In genomic region chr20:47089151-47089550, GRCh38 we compare ENCODE assay signal across 37 cellular contexts.
"Had no signal": no experiment of that assay in that cellular context is flagged by ENCODE, and none has a peak within 500 bp of the region (broad histone marks: within the 10 kb centered on the region; RNA-seq: fewer than 3 reads in every experiment).

No MANE protein-coding gene starts in this region.

- H3K4me1 Mint-ChIP-seq: activated B cell treated with CpG ODN at 0.5 μM for 24 hours; activated CD4-positive, alpha-beta T cell treated with anti-CD3 and anti-CD28 coated beads, Interleukin-2, amount 10 ng/mL, durations not matched to agents 24 days and 14 days; activated naive CD8-positive, alpha-beta T cell treated with anti-CD3 and anti-CD28 coated beads for 36 hours; activated T-helper 17 cell treated with anti-CD3 and anti-CD28 coated beads, Interleukin-2, amount 50 U/mL, for 72 hours had no signal

- H3K36me3 ChIP-seq: adrenal gland, brain microvascular endothelial cell, breast epithelium had no signal

- ATAC-seq: activated CD8-positive, alpha-beta T cell treated with anti-CD3 and anti-CD28 coated beads for 36 hours; activated naive CD4-positive, alpha-beta T cell treated with anti-CD3 and anti-CD28 coated beads, Interleukin-2, amount 50 U/mL, for 72 hours; activated T-cell treated with anti-CD3 and anti-CD28 coated beads, Interleukin-2, amount 50 U/mL, for 4 hours; activated T-cell treated with anti-CD3 and anti-CD28 coated beads, Interleukin-2, amount 50 U/mL, for 72 hours; activated T-helper 17 cell treated with anti-CD3 and anti-CD28 coated beads, Interleukin-2, amount 50 U/mL, for 72 hours; body of pancreas had no signal

- FAIRE-seq: astrocyte, TTC549 had no signal

- H3K9me3 ChIP-seq: adrenal gland, body of pancreas, breast epithelium had no signal

- DNase-seq: activated B cell treated with CpG ODN at 0.5 μM for 24 hours; activated CD4-positive, alpha-beta memory T cell treated with anti-CD3 and anti-CD28 coated beads for 36 hours; activated CD4-positive, alpha-beta T cell treated with anti-CD3 and anti-CD28 coated beads for 4 hours; activated CD4-positive, alpha-beta T cell treated with anti-CD3 and anti-CD28 coated beads, Interleukin-2, amount 10 ng/mL, durations not matched to agents 24 days and 14 days; activated CD4-positive, alpha-beta T cell treated with anti-CD3 and anti-CD28 coated beads, Interleukin-2, amount 50 U/mL, for 1 hour; activated CD4-positive, alpha-beta T cell treated with anti-CD3 and anti-CD28 coated beads, Interleukin-2, amount 50 U/mL, for 4 hours; activated CD4-positive, CD25-positive, alpha-beta regulatory T cell treated with anti-CD3 and anti-CD28 coated beads, Interleukin-2, amount 50 U/mL, for 72 hours; activated CD8-positive, alpha-beta memory T cell treated with anti-CD3 and anti-CD28 coated beads, Interleukin-2, amount 50 U/mL, for 4 hours; activated CD8-positive, alpha-beta T cell treated with anti-CD3 and anti-CD28 coated beads for 36 hours; activated effector memory CD4-positive, alpha-beta T cell treated with anti-CD3 and anti-CD28 coated beads, Interleukin-2, amount 50 U/mL, for 16 hours; activated gamma-delta T cell treated with Interleukin-2 at 50 U/mL for 16 hours; activated naive CD4-positive, alpha-beta T cell; activated naive CD4-positive, alpha-beta T cell treated with anti-CD3 and anti-CD28 coated beads for 36 hours; activated naive CD4-positive, alpha-beta T cell treated with anti-CD3 and anti-CD28 coated beads, Interleukin-2, amount 50 U/mL, for 16 hours; activated naive CD8-positive, alpha-beta T cell treated with anti-CD3 and anti-CD28 coated beads for 36 hours; activated T-cell treated with anti-CD3 and anti-CD28 coated beads for 4 hours; activated T-cell treated with anti-CD3 and anti-CD28 coated beads, Interleukin-2, amount 50 U/mL, for 1 hour; activated T-cell treated with anti-CD3 and anti-CD28 coated beads, Interleukin-2, amount 50 U/mL, for 4 hours; activated T-cell treated with anti-CD3 and anti-CD28 coated beads, Interleukin-2, amount 50 U/mL, for 72 hours; adrenal gland; amniotic stem cell; aorta; body of pancreas; brain microvascular endothelial cell; central memory CD4-positive, alpha-beta T cell; T-helper 1 cell; T-helper 2 cell; T-helper 9 cell had no signal

- H3K27ac Mint-ChIP-seq: activated B cell treated with CpG ODN at 0.5 μM for 24 hours; activated CD4-positive, alpha-beta memory T cell treated with anti-CD3 and anti-CD28 coated beads for 36 hours; activated CD4-positive, alpha-beta T cell treated with anti-CD3 and anti-CD28 coated beads, Interleukin-2, amount 10 ng/mL, durations not matched to agents 24 days and 14 days; activated CD8-positive, alpha-beta T cell treated with anti-CD3 and anti-CD28 coated beads for 36 hours; activated naive CD4-positive, alpha-beta T cell treated with anti-CD3 and anti-CD28 coated beads for 36 hours; activated naive CD4-positive, alpha-beta T cell treated with anti-CD3 and anti-CD28 coated beads, Interleukin-2, amount 50 U/mL, for 72 hours; activated naive CD8-positive, alpha-beta T cell treated with anti-CD3 and anti-CD28 coated beads for 36 hours; activated T-cell treated with anti-CD3 and anti-CD28 coated beads, Interleukin-2, amount 50 U/mL, for 72 hours; activated T-helper 1 cell treated with anti-CD3 and anti-CD28 coated beads, Interleukin-12 subunit alpha, Interleukin-12 subunit beta, Interleukin-2, Interleukin-4 antibody, amounts not matched to agents 30 ng/mL and 10 ng/mL and 1 ng/mL, durations not matched to agents 14 hours and 24 hours and 36 hours; activated T-helper 17 cell treated with anti-CD3 and anti-CD28 coated beads, Interleukin-2, amount 50 U/mL, for 72 hours; T-helper 1 cell treated with Interleukin-12 subunit alpha and Interleukin-12 subunit beta and Interleukin-4 antibody, amounts not matched to agents 30 μg/mL and 1 μg/mL, for 36 hours; T-helper 2 cell treated with Interferon-gamma antibody and Interleukin-4, amounts not matched to agents 5 μg/mL and 100 μg/mL, for 36 hours had no signal

- H3K27me3 ChIP-seq: adrenal gland, body of pancreas, brain microvascular endothelial cell, breast epithelium had no signal

- H3K4me3 ChIP-seq: adrenal gland, body of pancreas, breast epithelium had no signal

- H3K27me3 Mint-ChIP-seq: activated CD4-positive, alpha-beta T cell treated with anti-CD3 and anti-CD28 coated beads, Interleukin-2, amount 10 ng/mL, durations not matched to agents 24 days and 14 days; activated CD8-positive, alpha-beta T cell treated with anti-CD3 and anti-CD28 coated beads for 36 hours had no signal

- H3K4me3 Mint-ChIP-seq: activated B cell treated with CpG ODN at 0.5 μM for 24 hours; activated CD4-positive, alpha-beta memory T cell treated with anti-CD3 and anti-CD28 coated beads for 36 hours; activated CD4-positive, alpha-beta T cell treated with anti-CD3 and anti-CD28 coated beads, Interleukin-2, amount 10 ng/mL, durations not matched to agents 24 days and 14 days; activated CD8-positive, alpha-beta T cell treated with anti-CD3 and anti-CD28 coated beads for 36 hours; activated naive CD4-positive, alpha-beta T cell treated with anti-CD3 and anti-CD28 coated beads for 36 hours; activated naive CD8-positive, alpha-beta T cell treated with anti-CD3 and anti-CD28 coated beads for 36 hours; activated T-cell treated with anti-CD3 and anti-CD28 coated beads, Interleukin-2, amount 50 U/mL, for 4 hours; activated T-cell treated with anti-CD3 and anti-CD28 coated beads, Interleukin-2, amount 50 U/mL, for 72 hours; activated T-helper 1 cell treated with anti-CD3 and anti-CD28 coated beads, Interleukin-12 subunit alpha, Interleukin-12 subunit beta, Interleukin-2, Interleukin-4 antibody, amounts not matched to agents 30 ng/mL and 10 ng/mL and 1 ng/mL, durations not matched to agents 14 hours and 24 hours and 36 hours; activated T-helper 17 cell treated with anti-CD3 and anti-CD28 coated beads, Interleukin-2, amount 50 U/mL, for 72 hours; T-helper 1 cell treated with Interleukin-12 subunit alpha and Interleukin-12 subunit beta and Interleukin-4 antibody, amounts not matched to agents 30 μg/mL and 1 μg/mL, for 36 hours; T-helper 2 cell treated with Interferon-gamma antibody and Interleukin-4, amounts not matched to agents 5 μg/mL and 100 μg/mL, for 36 hours had no signal

- H3K4me1 ChIP-seq: adrenal gland, body of pancreas, breast epithelium had no signal

- H3K9me3 Mint-ChIP-seq: activated B cell treated with CpG ODN at 0.5 μM for 24 hours; activated CD4-positive, alpha-beta memory T cell treated with anti-CD3 and anti-CD28 coated beads for 36 hours; activated CD4-positive, alpha-beta T cell treated with anti-CD3 and anti-CD28 coated beads, Interleukin-2, amount 10 ng/mL, durations not matched to agents 24 days and 14 days; activated CD8-positive, alpha-beta T cell treated with anti-CD3 and anti-CD28 coated beads for 36 hours; activated naive CD4-positive, alpha-beta T cell treated with anti-CD3 and anti-CD28 coated beads for 36 hours; activated naive CD4-positive, alpha-beta T cell treated with anti-CD3 and anti-CD28 coated beads, Interleukin-2, amount 50 U/mL, for 72 hours; activated naive CD8-positive, alpha-beta T cell treated with anti-CD3 and anti-CD28 coated beads for 36 hours; activated T-cell treated with anti-CD3 and anti-CD28 coated beads, Interleukin-2, amount 50 U/mL, for 4 hours; activated T-cell treated with anti-CD3 and anti-CD28 coated beads, Interleukin-2, amount 50 U/mL, for 72 hours; activated T-helper 1 cell treated with anti-CD3 and anti-CD28 coated beads, Interleukin-12 subunit alpha, Interleukin-12 subunit beta, Interleukin-2, Interleukin-4 antibody, amounts not matched to agents 30 ng/mL and 10 ng/mL and 1 ng/mL, durations not matched to agents 14 hours and 24 hours and 36 hours; activated T-helper 17 cell treated with anti-CD3 and anti-CD28 coated beads, Interleukin-2, amount 50 U/mL, for 72 hours; T-helper 1 cell treated with Interleukin-12 subunit alpha and Interleukin-12 subunit beta and Interleukin-4 antibody, amounts not matched to agents 30 μg/mL and 1 μg/mL, for 36 hours; T-helper 2 cell treated with Interferon-gamma antibody and Interleukin-4, amounts not matched to agents 5 μg/mL and 100 μg/mL, for 36 hours had no signal

- H3K27ac ChIP-seq: adrenal gland, body of pancreas, brain microvascular endothelial cell, breast epithelium, VCaP had no signal

- H3K36me3 Mint-ChIP-seq: activated CD4-positive, alpha-beta memory T cell treated with anti-CD3 and anti-CD28 coated beads for 36 hours; activated naive CD4-positive, alpha-beta T cell treated with anti-CD3 and anti-CD28 coated beads, Interleukin-2, amount 50 U/mL, for 72 hours; activated naive CD8-positive, alpha-beta T cell treated with anti-CD3 and anti-CD28 coated beads for 36 hours had no signal
